ENCODE assay signal across 12 cellular contexts in the genomic region with DNA sequence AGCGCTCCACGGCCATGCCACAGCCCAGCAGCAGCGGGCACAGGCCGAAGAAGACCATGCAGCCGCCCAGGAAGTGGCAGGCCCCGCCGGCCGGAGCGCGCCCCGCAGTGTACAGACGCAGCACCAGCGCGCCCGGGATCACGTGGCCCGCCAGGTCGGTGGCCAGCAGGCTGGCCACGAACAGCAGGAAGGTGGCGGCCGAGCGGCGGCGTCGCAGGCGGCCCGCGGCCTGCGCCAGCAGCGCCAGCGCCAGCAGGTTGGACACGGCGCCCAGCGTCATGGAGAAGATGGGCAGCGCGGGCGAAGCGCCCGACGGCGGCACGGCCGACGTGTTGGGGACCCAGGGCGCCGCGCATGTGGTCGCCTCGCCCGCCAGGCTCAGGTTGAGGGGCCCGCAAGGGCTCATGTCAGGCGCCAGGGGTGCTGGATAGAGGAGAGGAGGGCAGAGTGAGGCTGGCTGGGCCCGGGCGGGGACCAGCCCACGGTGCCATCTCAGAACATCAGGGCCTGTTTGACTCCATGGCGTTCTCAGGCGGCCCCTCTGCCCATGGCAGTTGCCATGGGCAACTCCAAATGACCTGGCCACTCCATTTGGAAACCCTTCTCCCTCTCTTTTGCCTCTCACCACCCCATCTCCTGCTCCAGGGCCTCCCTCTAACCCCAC. TPM values are rescaled to one million over a fixed set of nuclear protein-coding genes. Genes with fewer than 3 reads are reported as not detected.
DNase-seq lines count a peak whose midpoint lies in the region; ATAC-seq and FAIRE-seq lines count a peak whose summit lies in the region.
"Had no signal": no experiment of that assay in that cellular context is flagged by ENCODE, and none has a peak within 500 bp of the region (broad histone marks: within the 10 kb centered on the region; RNA-seq: fewer than 3 reads in every experiment).

No MANE protein-coding gene starts in this region.

- FAIRE-seq in frontal cortex (lab: Jason Lieb, UNC), result no peak

- DNase-seq in DMS153 treated with DMSO at 0.1 percent for 48 hours (lab: John Stamatoyannopoulos, UW; ENCODE audit: unreplicated experiment) (peak; percentile 28), DMS153 (lab: John Stamatoyannopoulos, UW) (no peak), M059J (ENCODE audit: low read depth) (peak; percentile 32), frontal cortex (ENCODE audit: low spot score in 2 of 2) (peak; percentile 61 to 72), retina (peak; percentile 60)
- DNase-seq in activated naive CD4-positive, alpha-beta T cell treated with anti-CD3 and anti-CD28 coated beads, Interleukin-2, amount 50 U/mL, for 16 hours, result no peak
- no peak for DNase-seq in activated CD4-positive, CD25-positive, alpha-beta regulatory T cell treated with anti-CD3 and anti-CD28 coated beads, Interleukin-2, amount 50 U/mL, for 72 hours
- DNase-seq: MG63, NCI-H510A treated with DMSO at 0.1 percent for 48 hours had no signal

- no peak for ATAC-seq in HG03457 (IDR thresholded peaks at IDR 0.05; ENCODE audit: unreplicated experiment)

RNA-seq across cellular contexts. Expression of gene PTGER1, which starts 1.1 kb away (rescaled TPM):
- 0.12 TPM in 1 of 2 replicates, not detected in the other for total RNA-seq in M059J (2014; rRNA removed; shearing (Covaris generic))
- not detected for total RNA-seq in frontal cortex
- total RNA-seq: A172, temporal lobe had no signal

RNA-seq across cellular contexts. Expression of gene GIPC1, which starts 21.9 kb away (rescaled TPM):
- total RNA-seq in M059J (2014; rRNA removed; shearing (Covaris generic)), result 43.5 and 114 TPM in 2 replicates
- 39.1 TPM for total RNA-seq in frontal cortex

RNA-seq across cellular contexts. Expression of gene PKN1, which starts 40.9 kb away (rescaled TPM):
- 28.2 and 51.6 TPM in 2 replicates for total RNA-seq in M059J (2014; rRNA removed; shearing (Covaris generic))
- total RNA-seq in frontal cortex, result 99.5 TPM

RNA-seq across cellular contexts. Expression of gene DNAJB1, which starts 44.1 kb away (rescaled TPM):
- total RNA-seq in M059J (2014; rRNA removed; shearing (Covaris generic)), result 114 and 138 TPM in 2 replicates
- total RNA-seq in frontal cortex, result 32.6 TPM

RNA-seq across cellular contexts. Expression of gene DDX39A, which starts 54.9 kb away (rescaled TPM):
- 56.1 and 65.3 TPM in 2 replicates for total RNA-seq in M059J (2014; rRNA removed; shearing (Covaris generic))
- 29.8 TPM for total RNA-seq in frontal cortex

Comparison
In these comparisons a context has a peak if more than half of its experiments do, and no peak if none do; other contexts are left out.
1. DNase-seq: peak in DMS153 treated with DMSO at 0.1 percent for 48 hours (single experiment), M059J (single experiment), frontal cortex (2 of 2) and retina (single experiment); none in DMS153 (single experiment), activated naive CD4-positive, alpha-beta T cell treated with anti-CD3 and anti-CD28 coated beads, Interleukin-2, amount 50 U/mL, for 16 hours (single experiment) and activated CD4-positive, CD25-positive, alpha-beta regulatory T cell treated with anti-CD3 and anti-CD28 coated beads, Interleukin-2, amount 50 U/mL, for 72 hours (single experiment).